ENCODE assay signal across 11 cellular contexts in genomic region chr4:8736083-8736825, GRCh38.
"Had no signal": no experiment of that assay in that cellular context is flagged by ENCODE, and none has a peak within 500 bp of the region (broad histone marks: within the 10 kb centered on the region; RNA-seq: fewer than 3 reads in every experiment).

No MANE protein-coding gene starts in this region.

- H3K27ac ChIP-seq: dorsolateral prefrontal cortex, lower lobe of right lung, testis, VCaP had no signal

- H3K36me3 ChIP-seq: lower lobe of right lung had no signal

- DNase-seq: activated CD4-positive, alpha-beta memory T cell treated with anti-CD3 and anti-CD28 coated beads for 36 hours; aorta; hypothalamus; left cardiac atrium; lower lobe of right lung; naive thymus-derived CD8-positive, alpha-beta T cell; stimulated activated CD4-positive, alpha-beta T cell treated with anti-CD3 and anti-CD28 coated beads, Interleukin-4, amount 100 ng/mL, for 24 hours; stimulated activated naive CD8-positive, alpha-beta T cell treated with anti-CD3 and anti-CD28 coated beads, Interleukin-15, amount 100 ng/mL, for 72 hours; testis had no signal

- H3K4me1 ChIP-seq: lower lobe of right lung, testis had no signal

- H3K9me3 ChIP-seq: lower lobe of right lung, testis had no signal

- H3K4me3 ChIP-seq: dorsolateral prefrontal cortex, lower lobe of right lung, testis had no signal

- H3K27me3 ChIP-seq: testis had no signal
